1 cellular context compared by ENCODE assay signal in genomic region chr3:194137314-194138097, GRCh38.
TF ChIP-seq lines count a peak whose summit lies in the region.

No MANE protein-coding gene starts in this region.

TF ChIP-seq in GM12878, 131 proteins besides CTCF, POLR2A, EP300 and RAD21 (continued from another document):
- peak; percentile 23 for TF ChIP-seq MEF2B (IDR thresholded peaks at IDR 0.05; ENCODE audit: partially characterized antibody, poor library complexity, severe bottlenecking)
- TF ChIP-seq FOS (IDR thresholded peaks at IDR 0.05; ENCODE audit: borderline replicate concordance, extremely low read depth, insufficient read length): no peak
- TF ChIP-seq POLR2AphosphoS5 (IDR thresholded peaks at IDR 0.05; ENCODE audit: low read length): no peak
- TF ChIP-seq CEBPZ (IDR thresholded peaks at IDR 0.05; ENCODE audit: low read depth, low read length): no peak
- no peak for TF ChIP-seq BACH1 (IDR thresholded peaks at IDR 0.05; ENCODE audit: borderline replicate concordance)
- no peak for TF ChIP-seq CHD4 (IDR thresholded peaks at IDR 0.05)
- no peak for TF ChIP-seq ATF7 (IDR thresholded peaks at IDR 0.05; ENCODE audit: low read depth)
- no peak for TF ChIP-seq ZZZ3 (IDR thresholded peaks at IDR 0.05; ENCODE audit: control insufficient read depth, insufficient read length, low read depth)
- no peak for TF ChIP-seq IRF5 (IDR thresholded peaks at IDR 0.05; ENCODE audit: borderline replicate concordance)
